In genomic region chr12:53352331-53353258, GRCh38 we compare ENCODE assay signal across 9 cellular contexts. TPM values are rescaled to one million over a fixed set of nuclear protein-coding genes. Genes with fewer than 3 reads are reported as not detected.
A peak's percentile ranks its signal among the peaks of the same experiment; 100 is the strongest.
DNase-seq lines count a peak whose midpoint lies in the region; ATAC-seq and TF ChIP-seq lines count a peak whose summit lies in the region.
"Had no signal": no experiment of that assay in that cellular context is flagged by ENCODE, and none has a peak within 500 bp of the region (broad histone marks: within the 10 kb centered on the region; RNA-seq: fewer than 3 reads in every experiment).

No MANE protein-coding gene starts in this region.

- no peaks in the 10 kb centered on the region for H3K9me3 Mint-ChIP-seq in activated naive CD8-positive, alpha-beta T cell treated with anti-CD3 and anti-CD28 coated beads, Interleukin-2, amount 50 U/mL, for 24 hours

- no peaks in the 10 kb centered on the region for H3K36me3 Mint-ChIP-seq in activated naive CD8-positive, alpha-beta T cell treated with anti-CD3 and anti-CD28 coated beads, Interleukin-2, amount 50 U/mL, for 24 hours (ENCODE audit: low read depth)

- H3K9ac ChIP-seq in DND-41 (ENCODE audit: low read depth, low read length), result no peak overlapping the region

- intact Hi-C loops in heart right ventricle (cut with DNase I), result loop anchor here (1.0 to 10.0 kb wide), 7 partner anchors 28 to 156 kb away; partner anchors contain the start of genes NPFF (in 5 of the 10), TARBP2 (in 2 of the 10), AMHR2 (in 1 of the 10) and SP1 (in 1 of the 10)

- H3K27me3 Mint-ChIP-seq in activated naive CD8-positive, alpha-beta T cell treated with anti-CD3 and anti-CD28 coated beads, Interleukin-2, amount 50 U/mL, for 24 hours, result no peaks in the 10 kb centered on the region

- H3K27me3 ChIP-seq in DND-41 (ENCODE audit: insufficient read depth, low read length, poor library complexity) (no peaks in the 10 kb centered on the region), HAP-1 (ENCODE audit: low read depth) (no peaks in the 10 kb centered on the region), heart right ventricle (no peaks in the 10 kb centered on the region)

- H3K79me2 ChIP-seq in DND-41 (ENCODE audit: insufficient read depth, low read length), result no peaks in the 10 kb centered on the region

- in situ Hi-C loops in HAP-1 (cut with MboI; ENCODE audit: low sequenced_read_pairs), result loop anchor here (5.0 kb wide), 1 partner anchor 75 kb away; no protein-coding TSS in a partner anchor

- H3K4me1 Mint-ChIP-seq in activated naive CD8-positive, alpha-beta T cell treated with anti-CD3 and anti-CD28 coated beads, Interleukin-2, amount 50 U/mL, for 24 hours, result peaks cover 8% of the 10 kb centered on the region

- H3K4me1 ChIP-seq in DND-41 (ENCODE audit: insufficient read depth, low read length), result 0 out of 2 replicates have a peak, but pooled peaks cover 3% of the 10 kb centered on the region
- no peaks in the 10 kb centered on the region; the same call in 1 of the 2 replicates for H3K4me1 ChIP-seq in HAP-1
- peaks cover 0 to 11% (median 0%) of the 10 kb centered on the region in 9 donors for H3K4me1 ChIP-seq in heart right ventricle

- DNase-seq in DND-41 (peak; percentile 84), HAP-1 (ENCODE audit: low spot score in 2 of 2) (peak; percentile 87 to 91), NCI-H146 treated with DMSO at 0.1 percent for 48 hours (lab: John Stamatoyannopoulos, UW; ENCODE audit: unreplicated experiment) (peak; percentile 75), T follicular helper cell (ENCODE audit: low read depth) (peak; percentile 75), heart right ventricle (peak; percentile 64 to 87), putamen (ENCODE audit: low spot score) (peak; percentile 83)
- DNase-seq in activated naive CD8-positive, alpha-beta T cell treated with anti-CD3 and anti-CD28 coated beads, Interleukin-2, amount 50 U/mL, for 24 hours, result peak; percentile 85

- H3K4me3 ChIP-seq in DND-41 (ENCODE audit: low read depth in 1 of 2, low read length in 2 of 2), result no peak overlapping the region
- no peak overlapping the region for H3K4me3 ChIP-seq in HAP-1
- no peak overlapping the region for H3K4me3 ChIP-seq in heart right ventricle

- peak overlapping the region; percentile 55 for H2AFZ ChIP-seq in DND-41 (ENCODE audit: low read depth, low read length)

- WGBS in heart right ventricle, 2 donors, result 60 to 61% methylated on average over 22 of the region's 22 CpGs

- ATAC-seq in DND-41 (ENCODE audit: insufficient read depth, low read depth), result peak; percentile 100
- peak; percentile 99 for ATAC-seq in activated naive CD8-positive, alpha-beta T cell treated with anti-CD3 and anti-CD28 coated beads, Interleukin-2, amount 50 U/mL, for 24 hours
- peak; percentile 94 to 98 (median 97) for ATAC-seq in heart right ventricle
- no peak for ATAC-seq in HG03457 (IDR thresholded peaks at IDR 0.05; ENCODE audit: unreplicated experiment)

- H3K4me2 ChIP-seq in DND-41 (ENCODE audit: insufficient read depth, low read length), result no peak overlapping the region

- H4K20me1 ChIP-seq in DND-41 (ENCODE audit: insufficient read depth, low read length), result no peaks in the 10 kb centered on the region

- H3K27ac ChIP-seq in DND-41 (ENCODE audit: low read length) (no peak overlapping the region), heart right ventricle (no peak overlapping the region)

- peak; percentile 95 for TF ChIP-seq CTCF in DND-41 (IDR thresholded peaks at IDR 0.05; ENCODE audit: borderline replicate concordance, extremely low read depth, low read length, poor library complexity, severe bottlenecking)
- peak; percentile 83 to 95 (median 90) for TF ChIP-seq CTCF in heart right ventricle (IDR thresholded peaks at IDR 0.05)

- no peaks in the 10 kb centered on the region for H3K9me3 ChIP-seq in DND-41 (ENCODE audit: insufficient read depth, low read length, severe bottlenecking)
- peaks cover 2% of the 10 kb centered on the region; the same call in 1 of the 2 replicates for H3K9me3 ChIP-seq in HAP-1
- H3K9me3 ChIP-seq in heart right ventricle, result no peaks in the 10 kb centered on the region

- H3K36me3 ChIP-seq in DND-41 (ENCODE audit: insufficient read depth, low read length), result no peaks in the 10 kb centered on the region
- no peaks in the 10 kb centered on the region for H3K36me3 ChIP-seq in HAP-1 (replicated peaks)
- H3K36me3 ChIP-seq in heart right ventricle, result no peaks in the 10 kb centered on the region

- peak overlapping the region; percentile 57 for H3K27ac Mint-ChIP-seq in activated naive CD8-positive, alpha-beta T cell treated with anti-CD3 and anti-CD28 coated beads, Interleukin-2, amount 50 U/mL, for 24 hours

- no peak overlapping the region for H3K4me3 Mint-ChIP-seq in activated naive CD8-positive, alpha-beta T cell treated with anti-CD3 and anti-CD28 coated beads, Interleukin-2, amount 50 U/mL, for 24 hours

RNA-seq across cellular contexts. Expression of gene SP7, which starts 16.4 kb away (rescaled TPM):
- total RNA-seq in heart right ventricle, result not detected
- not detected for polyA plus RNA-seq in heart right ventricle
- polyA plus RNA-seq: esophagus had no signal

RNA-seq across cellular contexts. Expression of gene SP1, which starts 27.4 kb away (rescaled TPM):
- 10 to 100 TPM; 27.2 to 42.4 (median 32.3) TPM for total RNA-seq in heart right ventricle
- 1 to 10 TPM; 7.8 to 8.8 TPM for polyA plus RNA-seq in heart right ventricle

RNA-seq across cellular contexts. Expression of gene AAAS, which starts 31.2 kb away (rescaled TPM):
- total RNA-seq in heart right ventricle, result 10 to 100 TPM; 33.5 to 42.2 (median 34.9) TPM
- 10 to 100 TPM; 33.9 to 52.8 TPM for polyA plus RNA-seq in heart right ventricle

RNA-seq across cellular contexts. Expression of gene MYG1, which starts 53.1 kb away (rescaled TPM):
- 10 to 100 TPM; 26.8 to 40.1 (median 36.0) TPM for total RNA-seq in heart right ventricle
- 100 to 1,000 TPM in 1 of 2 donors, 10 to 100 TPM in 1; 69.4 to 115 TPM for polyA plus RNA-seq in heart right ventricle

RNA-seq across cellular contexts. Expression of gene PFDN5, which starts 57.3 kb away (rescaled TPM):
- 100 to 1,000 TPM; 307 to 413 (median 339) TPM for total RNA-seq in heart right ventricle
- polyA plus RNA-seq in heart right ventricle, result 1,000 to 10,000 TPM in 1 of 2 donors, 100 to 1,000 TPM in 1; 658 to 1,216 TPM
